Comparison of ENCODE assay signal across 17 cellular contexts in genomic region chr12:56197921-56198635, GRCh38. TPM values are rescaled to one million over a fixed set of nuclear protein-coding genes. Genes with fewer than 3 reads are reported as not detected.
"Had no signal": no experiment of that assay in that cellular context is flagged by ENCODE, and none has a peak within 500 bp of the region (broad histone marks: within the 10 kb centered on the region; RNA-seq: fewer than 3 reads in every experiment).

No MANE protein-coding gene starts in this region.

- DNase-seq: activated CD4-positive, alpha-beta T cell treated with anti-CD3 and anti-CD28 coated beads, Interleukin-2, amount 50 U/mL, for 48 hours; activated naive CD8-positive, alpha-beta T cell treated with anti-CD3 and anti-CD28 coated beads, Interleukin-2, amount 10 ng/mL, durations not matched to agents 7 days and 5 days; amygdala; caudate nucleus; left ventricle myocardium superior; nucleus accumbens; posterior cingulate gyrus; right cardiac atrium; stimulated activated naive CD8-positive, alpha-beta T cell treated with anti-CD3 and anti-CD28 coated beads, Interleukin-15, amount 100 ng/mL, for 72 hours; T-helper 2 cell; transverse colon; WERI-Rb-1 had no signal

- H3K27ac ChIP-seq: esophagus muscularis mucosa, suprapubic skin, WERI-Rb-1 had no signal

- FAIRE-seq: colon had no signal

- H3K4me3 ChIP-seq: esophagus muscularis mucosa, suprapubic skin, transverse colon had no signal

- H3K36me3 ChIP-seq: esophagus muscularis mucosa, suprapubic skin, transverse colon, WERI-Rb-1 had no signal

- ATAC-seq: left ventricle myocardium superior; natural killer cell treated with Interleukin-12 subunit alpha and Interleukin-12 subunit beta and Interleukin-15 and Interleukin-18, amount 100 ng/mL, for 72 hours; right cardiac atrium; stimulated activated naive CD8-positive, alpha-beta T cell treated with anti-CD3 and anti-CD28 coated beads, Interleukin-15, amount 100 ng/mL, for 72 hours had no signal

- H3K27me3 ChIP-seq: esophagus muscularis mucosa, suprapubic skin, transverse colon had no signal

- H3K9me3 ChIP-seq: esophagus muscularis mucosa, suprapubic skin, transverse colon had no signal

RNA-seq across cellular contexts. Expression of gene SLC39A5, which starts 31.8 kb away (rescaled TPM):
- total RNA-seq: esophagus muscularis mucosa, left ventricle myocardium superior, skeletal muscle tissue had no signal
